ENCODE assay signal across 23 cellular contexts in the genomic region with DNA sequence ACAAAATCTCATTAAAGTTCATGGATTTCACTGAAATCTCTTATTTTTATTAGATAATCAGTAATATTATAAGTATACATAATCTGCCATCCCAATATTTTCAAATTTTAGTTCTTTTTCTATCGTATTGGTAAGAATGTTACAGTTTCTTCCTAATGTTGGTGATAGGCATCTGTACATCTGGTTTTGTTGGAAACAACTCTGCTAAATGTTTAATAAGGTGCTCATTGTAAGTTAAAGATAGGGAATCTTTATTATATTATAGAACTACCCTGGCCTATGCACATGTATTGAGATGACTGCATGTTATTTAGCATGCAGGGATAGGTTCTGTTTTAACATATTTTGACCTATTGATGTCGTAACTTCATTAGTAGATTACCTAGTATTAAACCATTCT.
"Had no signal": no experiment of that assay in that cellular context is flagged by ENCODE, and none has a peak within 500 bp of the region (broad histone marks: within the 10 kb centered on the region; RNA-seq: fewer than 3 reads in every experiment).

No MANE protein-coding gene starts in this region.

- H3K9me3 ChIP-seq: esophagus squamous epithelium, gastrocnemius medialis, left lung, lower lobe of right lung, mucosa of descending colon had no signal

- DNase-seq: dermis blood vessel endothelial cell; dorsolateral prefrontal cortex; effector CD4-positive, alpha-beta T cell; effector memory CD4-positive, alpha-beta T cell; esophagus squamous epithelium; foreskin fibroblast; foreskin melanocyte; gastrocnemius medialis; glutamatergic neuron; head of caudate nucleus; heart right ventricle; hippocampal formation; left cardiac atrium; left lung; left ventricle myocardium superior; lower lobe of right lung; mesenchymal stem cell; mucosa of descending colon; naive B cell had no signal

- H3K4me1 ChIP-seq: gastrocnemius medialis had no signal

- H3K27me3 ChIP-seq: dorsolateral prefrontal cortex, esophagus squamous epithelium, gastrocnemius medialis, heart right ventricle, left lung had no signal

- H3K4me3 ChIP-seq: coronary artery, dorsolateral prefrontal cortex, esophagus squamous epithelium, gastrocnemius medialis, heart right ventricle, left lung, lower lobe of right lung, mucosa of descending colon had no signal

- H3K27me3 Mint-ChIP-seq: naive B cell had no signal

- ATAC-seq: esophagus mucosa, gastrocnemius medialis, heart right ventricle, left cardiac atrium, left lung, left ventricle myocardium superior, lower lobe of right lung, mucosa of descending colon had no signal

- H3K9me3 Mint-ChIP-seq: mesothelial cell of epicardium had no signal

- H3K4me3 Mint-ChIP-seq: mesothelial cell of epicardium had no signal

- H3K36me3 ChIP-seq: esophagus squamous epithelium, gastrocnemius medialis, heart right ventricle, left lung, lower lobe of right lung had no signal

- H3K27ac ChIP-seq: coronary artery, dorsolateral prefrontal cortex, epithelial cell of prostate, esophagus squamous epithelium, gastrocnemius medialis, heart right ventricle, left lung, lower lobe of right lung had no signal
